1 cellular context compared by ENCODE assay signal in genomic region chr2:105868060-105868459, GRCh38.
TF ChIP-seq lines count a peak whose summit lies in the region.

No MANE protein-coding gene starts in this region.

TF ChIP-seq in IMR-90, 13 proteins besides CTCF, POLR2A, EP300 and RAD21 (continued from another document):
- no peak for TF ChIP-seq ELK1 (IDR thresholded peaks at IDR 0.05; ENCODE audit: borderline replicate concordance, low read depth, low read length)
- no peak for TF ChIP-seq MAFK (IDR thresholded peaks at IDR 0.05; ENCODE audit: low read depth, low read length)
- TF ChIP-seq NFE2L2 (IDR thresholded peaks at IDR 0.05; ENCODE audit: low read depth, low read length), result no peak
- no peak for TF ChIP-seq FOS (IDR thresholded peaks at IDR 0.05; ENCODE audit: low read depth, low read length)
- TF ChIP-seq CEBPB (IDR thresholded peaks at IDR 0.05; ENCODE audit: low read depth, low read length), result no peak
- no peak for TF ChIP-seq MAZ (IDR thresholded peaks at IDR 0.05; ENCODE audit: borderline replicate concordance, low read depth, low read length)
